Comparison of ENCODE assay signal across 8 cellular contexts in the genomic region with DNA sequence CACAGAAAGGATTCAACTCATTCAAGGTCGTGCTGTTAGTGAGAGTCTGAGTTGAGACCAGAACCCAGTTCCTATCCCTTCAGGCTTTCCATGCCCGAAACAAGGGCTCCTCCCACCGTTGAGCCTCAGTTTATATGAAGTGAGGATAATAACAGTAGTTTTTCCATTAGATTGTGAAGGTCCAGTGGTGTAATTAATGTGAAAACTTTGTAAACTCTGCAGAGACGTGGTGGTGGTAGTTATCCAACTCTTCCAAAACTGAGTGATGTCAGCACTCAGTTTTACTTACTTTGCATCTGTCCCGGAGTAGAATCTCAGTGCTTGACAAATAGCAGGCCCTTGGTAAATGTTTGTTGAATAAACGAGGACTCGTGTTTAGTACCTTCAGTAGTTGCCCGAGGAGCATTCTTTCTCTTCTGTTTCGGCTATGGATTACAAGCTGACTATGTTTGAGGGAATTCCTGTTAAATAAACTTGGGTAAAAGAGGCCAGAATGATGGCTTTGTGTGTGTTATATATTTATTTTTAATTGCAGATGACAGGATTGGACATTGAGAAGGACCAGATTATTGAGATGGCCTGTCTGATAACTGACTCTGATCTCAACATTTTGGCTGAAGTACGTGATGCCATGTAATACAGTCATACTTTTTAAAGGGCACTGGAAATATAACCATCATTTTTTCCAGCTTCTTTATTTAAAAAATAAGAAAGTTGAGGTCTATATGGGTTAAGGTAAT.
DNase-seq lines count a peak whose midpoint lies in the region; ATAC-seq and TF ChIP-seq lines count a peak whose summit lies in the region.

No MANE protein-coding gene starts in this region.

- no peaks in the 10 kb centered on the region for H3K9me3 ChIP-seq in subcutaneous abdominal adipose tissue (ENCODE audit: control insufficient read depth in 5 of 5, low read length in 5 of 5)

- peaks cover 0 to 18% (median 15%) of the 10 kb centered on the region in 5 donors for H3K4me1 ChIP-seq in subcutaneous abdominal adipose tissue (ENCODE audit: control insufficient read depth in 5 of 5, insufficient read depth in 5 of 5, low read length in 5 of 5)

- no peak for ATAC-seq in HG02938 (IDR thresholded peaks at IDR 0.05; ENCODE audit: unreplicated experiment)

- no peaks in the 10 kb centered on the region for H3K27me3 ChIP-seq in subcutaneous abdominal adipose tissue (ENCODE audit: control insufficient read depth in 5 of 5, insufficient read depth in 4 of 5, low read length in 5 of 5)

- peak overlapping the region; percentile 71 to 98 (median 84) for H3K9ac ChIP-seq in subcutaneous abdominal adipose tissue (ENCODE audit: low read length in 5 of 5)

- in situ Hi-C loops in astrocyte of the cerebellum (cut with HindIII; ENCODE audit: low sequenced_read_pairs) = no loop called here

- H3K4me3 ChIP-seq in astrocyte of the cerebellum (ENCODE audit: low read depth, low read length) (peak overlapping the region; percentile 89), subcutaneous abdominal adipose tissue (ENCODE audit: low read depth in 1 of 5, low read length in 5 of 5) (peak overlapping the region; percentile 71 to 100 (median 98))

- no peak for TF ChIP-seq CTCF in astrocyte of the cerebellum (IDR thresholded peaks at IDR 0.05; ENCODE audit: low read depth, low read length, missing control alignments)

- DNase-seq in AG08396 (ENCODE audit: low spot score) (peak; percentile 27), HS-5 (ENCODE audit: low read depth) (peak; percentile 2), astrocyte of the cerebellum (ENCODE audit: low read depth) (no peak), kidney glomerular epithelial cell (lab: John Stamatoyannopoulos, UW) (peak; percentile 44), NCI-H2196 (lab: John Stamatoyannopoulos, UW; ENCODE audit: unreplicated experiment) (no peak), NCI-H1092 treated with DMSO at 0.1 percent for 48 hours (lab: John Stamatoyannopoulos, UW) (no peak)

- peak overlapping the region; percentile 83 for H3K27ac ChIP-seq in subcutaneous abdominal adipose tissue (ENCODE audit: low read depth, low read length)

- H3K36me3 ChIP-seq in subcutaneous abdominal adipose tissue (ENCODE audit: control insufficient read depth in 5 of 5, insufficient read depth in 5 of 5, low read length in 5 of 5) = peaks cover 0 to 18% (median 11%) of the 10 kb centered on the region in 5 donors

Comparison
In these comparisons a context has a peak if more than half of its experiments do, and no peak if none do; other contexts are left out.
1. DNase-seq: peak in AG08396 (single experiment), HS-5 (single experiment) and kidney glomerular epithelial cell (single experiment); none in astrocyte of the cerebellum (single experiment), NCI-H2196 (single experiment) and NCI-H1092 treated with DMSO at 0.1 percent for 48 hours (single experiment).